2 cellular contexts compared by ENCODE assay signal in genomic region chr13:42280537-42280936, GRCh38.
TF ChIP-seq lines count a peak whose summit lies in the region.

No MANE protein-coding gene starts in this region.

TF ChIP-seq in HEK293, 187 proteins besides CTCF, POLR2A, EP300 and RAD21 (continued from another document):
- TF ChIP-seq ZNF398 (tag by site-specific recombination; IDR thresholded peaks at IDR 0.05) (no peak), KLF17 (tag by site-specific recombination; IDR thresholded peaks at IDR 0.05) (0 out of 2 replicates have a peak, but pooled peaks have one; percentile 42), KLF8 (tag by site-specific recombination; IDR thresholded peaks at IDR 0.05) (no peak), PRDM6 (tag by site-specific recombination; IDR thresholded peaks at IDR 0.05) (0 out of 2 replicates have a peak, but pooled peaks have one; percentile 15), GLIS1 (tag by site-specific recombination; IDR thresholded peaks at IDR 0.05) (no peak), ZBTB8A (tag by site-specific recombination; IDR thresholded peaks at IDR 0.05) (no peak)

TF ChIP-seq in GM12878, 131 proteins besides CTCF, POLR2A, EP300 and RAD21:
- TF ChIP-seq NKRF (conservative IDR thresholded peaks at IDR 0.05): no peak
- TF ChIP-seq ASH2L (IDR thresholded peaks at IDR 0.05; ENCODE audit: borderline replicate concordance, low read depth): no peak
- TF ChIP-seq CBX3 (IDR thresholded peaks at IDR 0.05; ENCODE audit: borderline replicate concordance, low read depth): no peak
- TF ChIP-seq RAD51 (IDR thresholded peaks at IDR 0.05): no peak
- no peak for TF ChIP-seq FOXK2 (IDR thresholded peaks at IDR 0.05)
